Comparison of ENCODE assay signal across 9 cellular contexts in the genomic region with DNA sequence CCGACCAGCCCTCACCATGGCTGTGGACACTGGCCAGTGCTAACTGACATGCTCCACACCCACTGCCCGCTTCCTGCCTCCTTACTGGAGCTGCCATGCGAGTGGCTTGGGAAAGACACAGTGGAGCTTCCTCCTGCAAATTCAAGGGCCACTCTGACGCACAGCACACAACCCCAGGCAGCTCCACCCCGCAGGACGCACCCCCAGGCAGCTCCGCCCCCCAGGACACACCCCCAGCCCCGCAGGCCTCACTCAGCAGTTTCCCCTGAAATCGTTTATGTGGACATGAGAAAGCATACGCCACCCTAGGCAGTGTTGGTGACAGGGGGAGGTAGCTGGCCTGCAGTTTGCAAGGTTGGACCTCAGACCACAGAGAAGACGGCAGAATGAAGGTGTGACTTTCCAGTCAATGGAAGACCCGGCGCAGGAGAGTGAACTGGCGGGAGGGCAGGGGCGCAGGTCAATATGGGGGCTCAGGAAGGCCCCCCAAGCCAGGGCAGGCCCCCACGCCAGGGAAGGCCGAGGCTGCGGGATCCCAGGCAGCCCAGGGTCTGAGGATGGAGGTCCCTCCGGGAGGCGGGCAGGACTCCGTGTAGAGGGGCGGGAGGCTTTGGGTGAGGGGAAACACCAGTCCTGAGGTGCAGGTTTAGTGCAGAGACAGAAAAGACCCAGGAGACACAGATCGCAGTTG. TPM values are rescaled to one million over a fixed set of nuclear protein-coding genes. Genes with fewer than 3 reads are reported as not detected.
DNase-seq lines count a peak whose midpoint lies in the region; ATAC-seq and TF ChIP-seq lines count a peak whose summit lies in the region.
"Had no signal": no experiment of that assay in that cellular context is flagged by ENCODE, and none has a peak within 500 bp of the region (broad histone marks: within the 10 kb centered on the region; RNA-seq: fewer than 3 reads in every experiment).

No MANE protein-coding gene starts in this region.

- H3K4me1 ChIP-seq in Peyer's patch (peaks cover 0 to 42% (median 12%) of the 10 kb centered on the region in 4 donors), heart left ventricle (peaks cover 0 to 81% (median 17%) of the 10 kb centered on the region in 12 donors), SJCRH30 (no peaks in the 10 kb centered on the region)

- peak overlapping the region in 2 of 4 donors; percentile 67 to 71 for H3K27ac ChIP-seq in Peyer's patch
- H3K27ac ChIP-seq in heart left ventricle, result peak overlapping the region in 1 of 12 donors; percentile 89
- no peak overlapping the region for H3K27ac ChIP-seq in SJCRH30

- ATAC-seq in heart left ventricle, result peak in 3 of 4 donors; percentile 23 to 61 (median 48)
- ATAC-seq in GM21367 (IDR thresholded peaks at IDR 0.05; ENCODE audit: unreplicated experiment), result no peak

- no peaks in the 10 kb centered on the region for H3K27me3 ChIP-seq in Peyer's patch
- no peaks in the 10 kb centered on the region for H3K27me3 ChIP-seq in heart left ventricle
- H3K27me3 ChIP-seq in SJCRH30, result no peaks in the 10 kb centered on the region

- H3K36me3 ChIP-seq in Peyer's patch (no peaks in the 10 kb centered on the region), heart left ventricle (peaks cover 0 to 18% (median 0%) of the 10 kb centered on the region in 9 donors), SJCRH30 (no peaks in the 10 kb centered on the region)

- no peak for TF ChIP-seq POLR2A in Peyer's patch (IDR thresholded peaks at IDR 0.05)
- TF ChIP-seq POLR2A in heart left ventricle (IDR thresholded peaks at IDR 0.05), result no peak

- H3K9me3 ChIP-seq in Peyer's patch, result no peaks in the 10 kb centered on the region
- H3K9me3 ChIP-seq in heart left ventricle, result no peaks in the 10 kb centered on the region
- H3K9me3 ChIP-seq in SJCRH30 (replicated peaks), result no peaks in the 10 kb centered on the region

- H3K4me3 ChIP-seq in Peyer's patch (no peak overlapping the region), heart left ventricle (no peak overlapping the region), SJCRH30 (no peak overlapping the region)

- DNase-seq in stimulated activated naive CD4-positive, alpha-beta T cell (lab: John Stamatoyannopoulos, UW), result peak in 5 of 6 experiments; percentile 3 to 34 (median 29)
- DNase-seq in stimulated activated naive CD4-positive, alpha-beta T cell treated with Interleukin-2 at 50 U/mL for 16 hours (lab: John Stamatoyannopoulos, UW), result no peak
- DNase-seq in Peyer's patch (peak in 2 of 3 donors; percentile 61 to 78), heart left ventricle (peak in 4 of 5 donors; percentile 54 to 78 (median 62)), OCI-M1 (lab: John Stamatoyannopoulos, UW) (no peak), SJCRH30 (no peak), OCI-M2 (lab: John Stamatoyannopoulos, UW; ENCODE audit: unreplicated experiment) (no peak)
- DNase-seq: NK-92 treated with Interleukin-12 subunit alpha and Interleukin-12 subunit beta, amount 100 ng/mL, for 24 hours had no signal

- intact Hi-C loops in heart left ventricle (cut with DNase I), result no loop called here

- TF ChIP-seq CTCF in Peyer's patch (IDR thresholded peaks at IDR 0.05) (no peak), heart left ventricle (IDR thresholded peaks at IDR 0.05) (no peak)

- WGBS in heart left ventricle, 4 donors, result 89 to 94% (median 90%) methylated on average over 12 to 23 of the region's 23 CpGs

RNA-seq across cellular contexts. Expression of gene LPCAT1, which starts 21.6 kb away (rescaled TPM):
- total RNA-seq in Peyer's patch (10 to 100 TPM in 3 of 4 donors, 1 to 10 TPM in 1; 8.8 to 59.4 (median 28.5) TPM), heart left ventricle (10 to 100 TPM in 4 of 9 donors, 1 to 10 TPM in 5; 8.2 to 30.6 (median 9.9) TPM)
- 10 to 100 TPM in 1 of 2 donors, 1 to 10 TPM in 1; 9.6 to 21.9 TPM for polyA plus RNA-seq in heart left ventricle
- 36.9 and 44.6 TPM in 2 replicates for total RNA-seq in SJCRH30 (2014; rRNA removed; shearing (Covaris generic))

RNA-seq across cellular contexts. Expression of gene SLC6A3, which starts 57.0 kb away (rescaled TPM):
- under 1 TPM in 2 of 4 donors, not detected in 2; 0.40 to 0.70 TPM for total RNA-seq in Peyer's patch
- total RNA-seq in heart left ventricle, result under 1 TPM in 3 of 9 donors, not detected in 6; 0.08 to 0.29 (median 0.14) TPM
- under 1 TPM in 1 of 2 donors, not detected in 1; 0.06 TPM for polyA plus RNA-seq in heart left ventricle
- 0.04 and 0.23 TPM in 2 replicates for total RNA-seq in SJCRH30 (2014; rRNA removed; shearing (Covaris generic))

Comparison
In these comparisons a context has a peak if more than half of its experiments do, and no peak if none do; other contexts are left out.
1. DNase-seq: peak in stimulated activated naive CD4-positive, alpha-beta T cell (5 of 6), Peyer's patch (2 of 3) and heart left ventricle (4 of 5); none in stimulated activated naive CD4-positive, alpha-beta T cell treated with Interleukin-2 at 50 U/mL for 16 hours (single experiment), OCI-M1 (single experiment), SJCRH30 (0 of 2) and OCI-M2 (single experiment).